8 cellular contexts compared by ENCODE assay signal in genomic region chr5:91311697-91312501, GRCh38.
DNase-seq lines count a peak whose midpoint lies in the region; ATAC-seq and TF ChIP-seq lines count a peak whose summit lies in the region.

No MANE protein-coding gene starts in this region.

- TF ChIP-seq EP300 in Ishikawa (IDR thresholded peaks at IDR 0.05; ENCODE audit: borderline replicate concordance) = peak; percentile 99

- peak; percentile 37; the same call in 1 of the 2 replicates for TF ChIP-seq RAD21 in Ishikawa (IDR thresholded peaks at IDR 0.05; ENCODE audit: low read depth)

- TF ChIP-seq CTCF in DOHH2 (IDR thresholded peaks at IDR 0.05; ENCODE audit: low read depth, low read length, poor library complexity, severe bottlenecking) (peak; percentile 24), astrocyte of the spinal cord (IDR thresholded peaks at IDR 0.05; ENCODE audit: low read depth, low read length) (no peak)

- H4K20me1 ChIP-seq in DOHH2 (ENCODE audit: control insufficient read depth, insufficient read depth, low read depth, low read length) = no peaks in the 10 kb centered on the region

- H3K4me1 ChIP-seq in DOHH2 (ENCODE audit: control insufficient read depth, low read length) = peaks cover 42% of the 10 kb centered on the region

- DNase-seq in T-helper 9 cell (peak; percentile 32), astrocyte of the spinal cord (ENCODE audit: low read depth, low spot score) (peak; percentile 100), inferior parietal cortex (ENCODE audit: extremely low spot score) (peak; percentile 33), cortex of kidney (lab: John Stamatoyannopoulos, UW) (no peak)
- DNase-seq in stimulated activated CD4-positive, alpha-beta T cell treated with anti-CD3 and anti-CD28 coated beads, Interleukin-12 subunit alpha, Interleukin-12 subunit beta, amount 100 ng/mL, for 4 hours = peak; percentile 35

- H3K4me2 ChIP-seq in DOHH2 (ENCODE audit: low read length) = peak overlapping the region; percentile 66

- H3K27ac ChIP-seq in DOHH2 (ENCODE audit: low read depth, low read length) = no peak overlapping the region

- H3K27me3 ChIP-seq in DOHH2 (ENCODE audit: control insufficient read depth, low read length) = no peaks in the 10 kb centered on the region

- in situ Hi-C loops in astrocyte of the spinal cord (cut with HindIII; ENCODE audit: low sequenced_read_pairs) = no loop called here

- H3K9me3 ChIP-seq in DOHH2 (ENCODE audit: control insufficient read depth, insufficient read depth, low read length) = no peaks in the 10 kb centered on the region

- H3K9me2 ChIP-seq in DOHH2 (replicated peaks; ENCODE audit: control insufficient read depth, low read length) = no peaks in the 10 kb centered on the region

- peak; percentile 91 for ATAC-seq in GM21529 (IDR thresholded peaks at IDR 0.05; ENCODE audit: unreplicated experiment)

- H3K4me3 ChIP-seq in DOHH2 (ENCODE audit: low read length) = peak overlapping the region; percentile 45
- no peak overlapping the region for H3K4me3 ChIP-seq in astrocyte of the spinal cord (ENCODE audit: low read depth, low read length)

- H3K36me3 ChIP-seq in DOHH2 (ENCODE audit: control insufficient read depth, low read length) = no peaks in the 10 kb centered on the region

- 0 out of 2 replicates have a peak, but pooled peaks cover 2% of the 10 kb centered on the region for H3F3A ChIP-seq in DOHH2 (ENCODE audit: control insufficient read depth, insufficient read depth)

- H3K79me2 ChIP-seq in DOHH2 (ENCODE audit: control insufficient read depth, low read length) = no peaks in the 10 kb centered on the region

TF ChIP-seq in Ishikawa, 13 proteins besides CTCF, POLR2A, EP300 and RAD21:
- TF ChIP-seq REST (IDR thresholded peaks at IDR 0.05; ENCODE audit: low read depth) (no peak), ZBTB7A (IDR thresholded peaks at IDR 0.05; ENCODE audit: low read depth) (no peak), YY1 (IDR thresholded peaks at IDR 0.05; ENCODE audit: low read depth) (no peak; the same call in 1 of the 2 replicates), TEAD4 (IDR thresholded peaks at IDR 0.05) (peak; percentile 84), CREB1 (IDR thresholded peaks at IDR 0.05; ENCODE audit: low read depth) (peak; percentile 88), TCF12 (IDR thresholded peaks at IDR 0.05; ENCODE audit: low read depth) (peak; percentile 98), EGR1 (IDR thresholded peaks at IDR 0.05) (no peak), CEBPB (IDR thresholded peaks at IDR 0.05) (peak; percentile 24; the same call in 1 of the 2 replicates), MAX (IDR thresholded peaks at IDR 0.05) (peak; percentile 28; the same call in 1 of the 2 replicates), FOXM1 (IDR thresholded peaks at IDR 0.05; ENCODE audit: borderline replicate concordance, low read depth) (peak; percentile 95), USF1 (IDR thresholded peaks at IDR 0.05) (no peak), NFIC (IDR thresholded peaks at IDR 0.05) (peak; percentile 95), TAF1 (IDR thresholded peaks at IDR 0.05; ENCODE audit: low read depth) (0 out of 2 replicates have a peak, but pooled peaks have one; percentile 24)
